30 cellular contexts compared by ENCODE assay signal in genomic region chr4:169151671-169152070, GRCh38.
DNase-seq lines count a peak whose midpoint lies in the region; ATAC-seq and TF ChIP-seq lines count a peak whose summit lies in the region.
"Had no signal": no experiment of that assay in that cellular context is flagged by ENCODE, and none has a peak within 500 bp of the region (broad histone marks: within the 10 kb centered on the region; RNA-seq: fewer than 3 reads in every experiment).

No MANE protein-coding gene starts in this region.

- ATAC-seq in HG02571 (IDR thresholded peaks at IDR 0.05; ENCODE audit: unreplicated experiment) (no peak), GM18909 (IDR thresholded peaks at IDR 0.05; ENCODE audit: poor library complexity, unreplicated experiment) (no peak)
- ATAC-seq: activated CD4-positive, CD25-positive, alpha-beta regulatory T cell treated with anti-CD3 and anti-CD28 coated beads, Interleukin-2, amount 50 U/mL, for 24 hours; activated CD8-positive, alpha-beta T cell treated with anti-CD3 and anti-CD28 coated beads for 36 hours; activated naive CD8-positive, alpha-beta T cell treated with anti-CD3 and anti-CD28 coated beads, Interleukin-2, amount 50 U/mL, for 24 hours; HCT116; upper lobe of right lung had no signal

- no peak overlapping the region for H3K4me3 ChIP-seq in ACC112 (ENCODE audit: low read depth, low read length)
- H3K4me3 ChIP-seq in cardiac fibroblast (replicated peaks in 1 of 2; ENCODE audit: low read depth in 2 of 2, low read length in 2 of 2), result no peak overlapping the region
- H3K4me3 ChIP-seq in fibroblast of the aortic adventitia (ENCODE audit: low read depth, low read length), result no peak overlapping the region
- H3K4me3 ChIP-seq in A673 (ENCODE audit: low read depth, low read length, poor library complexity, severe bottlenecking), result no peak overlapping the region
- no peak overlapping the region for H3K4me3 ChIP-seq in WERI-Rb-1 (ENCODE audit: low read depth, low read length)
- H3K4me3 ChIP-seq: hepatocyte, left ventricle myocardium inferior, smooth muscle cell, upper lobe of right lung had no signal

- intact Hi-C loops in A673 (cut with micrococcal nuclease; ENCODE audit: unreplicated experiment), result no loop called here

- H3K36me3 Mint-ChIP-seq in HFFc6 (ENCODE audit: low read depth), result peaks cover 72% of the 10 kb centered on the region
- H3K36me3 Mint-ChIP-seq: immature natural killer cell, naive B cell had no signal

- H3K9me3 ChIP-seq in A673 (ENCODE audit: low read depth, low read length, poor library complexity, severe bottlenecking) (no peaks in the 10 kb centered on the region), WERI-Rb-1 (ENCODE audit: severe bottlenecking) (no peaks in the 10 kb centered on the region)
- H3K9me3 ChIP-seq: left ventricle myocardium inferior, upper lobe of right lung had no signal

- H3K4me3 Mint-ChIP-seq in HFFc6, result no peak overlapping the region
- H3K4me3 Mint-ChIP-seq: activated CD8-positive, alpha-beta T cell treated with anti-CD3 and anti-CD28 coated beads for 36 hours; activated naive CD8-positive, alpha-beta T cell treated with anti-CD3 and anti-CD28 coated beads, Interleukin-2, amount 50 U/mL, for 24 hours; CD14-positive monocyte; immature natural killer cell; naive B cell had no signal

- peaks cover 58% of the 10 kb centered on the region for H3K79me2 ChIP-seq in ACC112 (ENCODE audit: control insufficient read depth, insufficient read depth, low read length, unreplicated experiment)

- no TSS peak for BruUV-seq in A673 (replicated peaks; lab: Mats Ljungman, UMichigan)

- H3K9me3 Mint-ChIP-seq in HFFc6, result no peaks in the 10 kb centered on the region
- H3K9me3 Mint-ChIP-seq: activated CD8-positive, alpha-beta T cell treated with anti-CD3 and anti-CD28 coated beads for 36 hours; activated naive CD8-positive, alpha-beta T cell treated with anti-CD3 and anti-CD28 coated beads, Interleukin-2, amount 50 U/mL, for 24 hours; CD14-positive monocyte; immature natural killer cell; naive B cell had no signal

- peaks cover 93% of the 10 kb centered on the region for H3K4me1 Mint-ChIP-seq in HFFc6 (ENCODE audit: low read depth)
- H3K4me1 Mint-ChIP-seq: activated naive CD8-positive, alpha-beta T cell treated with anti-CD3 and anti-CD28 coated beads, Interleukin-2, amount 50 U/mL, for 24 hours; CD14-positive monocyte; naive B cell had no signal

- H3K27ac Mint-ChIP-seq in HFFc6, result peak overlapping the region; percentile 71
- H3K27ac Mint-ChIP-seq: activated CD8-positive, alpha-beta T cell treated with anti-CD3 and anti-CD28 coated beads for 36 hours; activated naive CD8-positive, alpha-beta T cell treated with anti-CD3 and anti-CD28 coated beads, Interleukin-2, amount 50 U/mL, for 24 hours; CD14-positive monocyte; immature natural killer cell; naive B cell had no signal

- CTCF ChIA-PET in A673 (lab: Charles Lee), result no interaction called here

- H3K27me3 Mint-ChIP-seq in HFFc6 (ENCODE audit: insufficient read depth), result no peaks in the 10 kb centered on the region
- H3K27me3 Mint-ChIP-seq: activated CD8-positive, alpha-beta T cell treated with anti-CD3 and anti-CD28 coated beads for 36 hours; activated naive CD8-positive, alpha-beta T cell treated with anti-CD3 and anti-CD28 coated beads, Interleukin-2, amount 50 U/mL, for 24 hours; naive B cell had no signal

- H3K27ac ChIP-seq in ACC112 (ENCODE audit: low read depth, low read length) (peak overlapping the region; percentile 76), A673 (ENCODE audit: low read depth, low read length, poor library complexity, severe bottlenecking) (no peak overlapping the region), WERI-Rb-1 (no peak overlapping the region)
- H3K27ac ChIP-seq: hepatocyte, left ventricle myocardium inferior, upper lobe of right lung had no signal

- no peaks in the 10 kb centered on the region for H3K27me3 ChIP-seq in ACC112 (ENCODE audit: insufficient read depth, low read length)
- H3K27me3 ChIP-seq in A673 (replicated peaks; ENCODE audit: insufficient read depth, low read depth, low read length, poor library complexity), result no peaks in the 10 kb centered on the region
- no peaks in the 10 kb centered on the region for H3K27me3 ChIP-seq in WERI-Rb-1 (ENCODE audit: insufficient read depth, low read depth, severe bottlenecking)
- H3K27me3 ChIP-seq: hepatocyte, upper lobe of right lung had no signal

- peaks cover 60% of the 10 kb centered on the region for H3K36me3 ChIP-seq in ACC112 (ENCODE audit: insufficient read depth, low read length)
- H3K36me3 ChIP-seq in A673 (ENCODE audit: insufficient read depth, low read length, poor library complexity, severe bottlenecking), result no peaks in the 10 kb centered on the region
- peaks cover 8% of the 10 kb centered on the region for H3K36me3 ChIP-seq in WERI-Rb-1

- no peak overlapping the region for H2AFZ ChIP-seq in ACC112 (ENCODE audit: low read length, unreplicated experiment)
- H2AFZ ChIP-seq: hepatocyte had no signal

- TF ChIP-seq CTCF in HFFc6 (IDR thresholded peaks at IDR 0.05) (no peak), cardiac fibroblast (IDR thresholded peaks at IDR 0.05; ENCODE audit: low read depth, low read length) (no peak), fibroblast of the aortic adventitia (IDR thresholded peaks at IDR 0.05; ENCODE audit: insufficient read depth, low read length) (no peak), A673 (conservative IDR thresholded peaks at IDR 0.05; ENCODE audit: low read depth, low read length) (no peak), WERI-Rb-1 (IDR thresholded peaks at IDR 0.05; ENCODE audit: low read depth, low read length) (no peak)

- POLR2A ChIA-PET in A673 (lab: Charles Lee; ENCODE audit: low non-redundant PET), result no interaction called here

- H3K4me1 ChIP-seq in ACC112 (ENCODE audit: control insufficient read depth, insufficient read depth, low read length, unreplicated experiment) (peaks cover 88% of the 10 kb centered on the region), A673 (ENCODE audit: insufficient read depth, low read length, poor library complexity, severe bottlenecking) (peaks cover 8% of the 10 kb centered on the region)

- no peak for DNase-seq in HFFc6
- DNase-seq in cardiac fibroblast (ENCODE audit: low read depth in 2 of 2), result peak; percentile 49 to 82
- DNase-seq in fibroblast of the aortic adventitia (ENCODE audit: low read depth), result peak; percentile 73
- no peak for DNase-seq in A673 (ENCODE audit: low spot score)
- DNase-seq in WERI-Rb-1, result no peak
- DNase-seq: ACHN; activated CD8-positive, alpha-beta T cell treated with anti-CD3 and anti-CD28 coated beads for 36 hours; activated effector memory CD4-positive, alpha-beta T cell treated with anti-CD3 and anti-CD28 coated beads, Interleukin-2, amount 50 U/mL, for 16 hours; activated naive CD8-positive, alpha-beta T cell treated with anti-CD3 and anti-CD28 coated beads, Interleukin-2, amount 50 U/mL, for 24 hours; Calu3; cortex of kidney; foreskin melanocyte; immature natural killer cell; left ventricle myocardium inferior; naive B cell; NCI-H2029 treated with DMSO at 0.1 percent for 48 hours; NCI-H345; SHP77; stimulated activated CD4-positive, alpha-beta T cell treated with anti-CD3 and anti-CD28 coated beads, Interleukin-2, amount 100 ng/mL, for 24 hours; SW 1271; T1000; upper lobe of right lung had no signal

Comparison
In these comparisons a context has a peak if more than half of its experiments do, and no peak if none do; other contexts are left out.
1. DNase-seq: peak in cardiac fibroblast (2 of 2) and fibroblast of the aortic adventitia (single experiment); none in HFFc6 (single experiment), A673 (single experiment) and WERI-Rb-1 (single experiment).